In genomic region chr11:27665508-27666101, GRCh38 we compare ENCODE assay signal across 2 cellular contexts. TPM values are rescaled to one million over a fixed set of nuclear protein-coding genes. Genes with fewer than 3 reads are reported as not detected.
"Had no signal": no experiment of that assay in that cellular context is flagged by ENCODE, and none has a peak within 500 bp of the region (broad histone marks: within the 10 kb centered on the region; RNA-seq: fewer than 3 reads in every experiment).

No MANE protein-coding gene starts in this region.

RNA-seq across cellular contexts. Expression of gene BDNF, which starts 34.6 kb away (rescaled TPM):
- total RNA-seq: natural killer cell had no signal
- polyA plus RNA-seq: immature natural killer cell had no signal
